ENCODE assay signal across 22 cellular contexts in the genomic region with DNA sequence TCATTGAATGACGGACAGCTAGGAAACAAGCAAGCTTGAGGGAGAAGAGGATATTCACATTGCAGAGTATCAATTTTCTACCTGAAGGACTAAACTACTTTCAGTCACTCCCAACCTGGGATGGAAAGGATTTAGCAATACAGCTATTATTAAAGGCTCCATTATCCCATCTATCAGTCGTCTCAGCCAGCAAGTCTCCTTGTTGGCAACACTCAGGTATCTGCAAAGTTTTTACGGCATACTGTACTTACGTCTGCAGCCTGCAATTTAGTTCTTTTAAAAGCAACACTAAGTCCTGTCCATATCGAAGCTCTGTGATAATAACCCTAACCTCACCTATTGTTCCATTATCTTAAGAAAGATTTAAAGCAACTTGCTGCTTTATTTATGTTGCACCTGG.
DNase-seq lines count a peak whose midpoint lies in the region; ATAC-seq, FAIRE-seq and TF ChIP-seq lines count a peak whose summit lies in the region.
"Had no signal": no experiment of that assay in that cellular context is flagged by ENCODE, and none has a peak within 500 bp of the region (broad histone marks: within the 10 kb centered on the region; RNA-seq: fewer than 3 reads in every experiment).

No MANE protein-coding gene starts in this region.

- H3K4me3 Mint-ChIP-seq in progenitor cell of endocrine pancreas (ENCODE audit: low read depth), result no peak overlapping the region
- no peak overlapping the region for H3K4me3 Mint-ChIP-seq in T-helper 17 cell
- H3K4me3 Mint-ChIP-seq: CD4-positive, CD25-positive, alpha-beta regulatory T cell; CD8-positive, alpha-beta memory T cell; H9 had no signal

- no peaks in the 10 kb centered on the region for H3K27me3 ChIP-seq in neural cell (ENCODE audit: insufficient read depth, low read depth, low read length)
- H3K27me3 ChIP-seq in pancreas, result no peaks in the 10 kb centered on the region
- H3K27me3 ChIP-seq: BE2C had no signal

- H3F3A ChIP-seq in neural cell (ENCODE audit: insufficient read depth, low read length, poor library complexity, severe bottlenecking), result no peaks in the 10 kb centered on the region

- peaks cover 11 to 18% (median 13%) of the 10 kb centered on the region in 3 donors for H3K4me1 ChIP-seq in pancreas

- H3K4me2 ChIP-seq in neural cell (ENCODE audit: low read length), result peak overlapping the region; percentile 28

- H3K4me3 ChIP-seq in neural cell (ENCODE audit: low read length) (peak overlapping the region; percentile 2), pancreas (no peak overlapping the region)
- H3K4me3 ChIP-seq: GM12878 had no signal

- no peak overlapping the region for H3K9ac ChIP-seq in neural cell (ENCODE audit: low read length)

- H3K36me3 ChIP-seq in neural cell (ENCODE audit: insufficient read depth, low read length), result no peaks in the 10 kb centered on the region
- H3K36me3 ChIP-seq in pancreas, result peaks cover 0 to 7% (median 0%) of the 10 kb centered on the region in 3 donors
- H3K36me3 ChIP-seq: BE2C had no signal

- ATAC-seq in T-helper 17 cell (no peak), pancreas (no peak)

- DNase-seq in HTR-8/SVneo (ENCODE audit: insufficient read length, low spot score) (no peak), progenitor cell of endocrine pancreas (ENCODE audit: low spot score, unreplicated experiment) (no peak), T-helper 17 cell (no peak), hepatic stellate cell (ENCODE audit: low spot score) (no peak), pancreas (no peak)
- DNase-seq: ACHN; BE2C; C1 segment of cervical spinal cord; CD4-positive, CD25-positive, alpha-beta regulatory T cell; CD8-positive, alpha-beta memory T cell; COR-L47; DMS 273 treated with DMSO at 0.1 percent for 48 hours; DMS53; DND-41; EL; H9; IMR-90 had no signal

- TF ChIP-seq CTCF in VCaP (conservative IDR thresholded peaks at IDR 0.05), result no peak
- TF ChIP-seq CTCF in neural cell (IDR thresholded peaks at IDR 0.05; ENCODE audit: poor library complexity, severe bottlenecking), result no peak
- no peak for TF ChIP-seq CTCF in progenitor cell of endocrine pancreas (IDR thresholded peaks at IDR 0.05; ENCODE audit: unreplicated experiment)
- no peak for TF ChIP-seq CTCF in pancreas (IDR thresholded peaks at IDR 0.05)

- TF ChIP-seq RAD21 in neural cell (conservative IDR thresholded peaks at IDR 0.05), result no peak

- no peaks in the 10 kb centered on the region for H3K27me3 Mint-ChIP-seq in progenitor cell of endocrine pancreas
- H3K27me3 Mint-ChIP-seq in T-helper 17 cell, result no peaks in the 10 kb centered on the region
- H3K27me3 Mint-ChIP-seq: CD4-positive, CD25-positive, alpha-beta regulatory T cell; CD8-positive, alpha-beta memory T cell had no signal

- H3K4me1 Mint-ChIP-seq in progenitor cell of endocrine pancreas (ENCODE audit: low read depth) (peaks cover 44% of the 10 kb centered on the region), T-helper 17 cell (peaks cover 10% of the 10 kb centered on the region)

- H3K79me2 ChIP-seq in neural cell (replicated peaks; ENCODE audit: insufficient read depth, low read length), result no peaks in the 10 kb centered on the region

- 80 to 91% methylated on average over 5 of the region's 5 CpGs for WGBS in pancreas, 2 donors

- H4K20me1 ChIP-seq in neural cell (ENCODE audit: insufficient read depth), result no peaks in the 10 kb centered on the region

- H3K9me3 Mint-ChIP-seq in progenitor cell of endocrine pancreas (ENCODE audit: low read depth), result no peaks in the 10 kb centered on the region
- H3K9me3 Mint-ChIP-seq: H9 had no signal

- intact Hi-C loops in pancreas (cut with DNase I), result no loop called here

- H3K27ac ChIP-seq in VCaP (peak overlapping the region; percentile 25), neural cell (ENCODE audit: low read length) (peak overlapping the region; percentile 14), pancreas (no peak overlapping the region)
- H3K27ac ChIP-seq: HL-60 had no signal

- TF ChIP-seq EP300 in neural cell (conservative IDR thresholded peaks at IDR 0.05; ENCODE audit: poor library complexity, severe bottlenecking), result peak; percentile 48

- H2AFZ ChIP-seq in neural cell (ENCODE audit: low read depth, low read length), result no peak overlapping the region

- FAIRE-seq in HTR-8/SVneo (lab: Jason Lieb, UNC), result peak; percentile 38
- FAIRE-seq in pancreas (lab: Jason Lieb, UNC), result no peak
- FAIRE-seq: GM12878, H1 had no signal

- H3K27ac Mint-ChIP-seq in progenitor cell of endocrine pancreas (peak overlapping the region; percentile 22), T-helper 17 cell (no peak overlapping the region)
- H3K27ac Mint-ChIP-seq: CD8-positive, alpha-beta memory T cell; H9 had no signal

- H3K9me2 ChIP-seq in neural cell (ENCODE audit: insufficient read depth, low read length), result no peaks in the 10 kb centered on the region

- H3K9me3 ChIP-seq in neural cell (ENCODE audit: low read length) (no peaks in the 10 kb centered on the region), T-helper 17 cell (ENCODE audit: control insufficient read depth, low read length, poor library complexity, severe bottlenecking) (no peaks in the 10 kb centered on the region), pancreas (no peaks in the 10 kb centered on the region)
- H3K9me3 ChIP-seq: BE2C had no signal

- peaks cover 26% of the 10 kb centered on the region for H3K36me3 Mint-ChIP-seq in progenitor cell of endocrine pancreas (ENCODE audit: insufficient read depth)
- H3K36me3 Mint-ChIP-seq in T-helper 17 cell (ENCODE audit: low read depth), result peaks cover 3% of the 10 kb centered on the region
- H3K36me3 Mint-ChIP-seq: CD4-positive, CD25-positive, alpha-beta regulatory T cell; CD8-positive, alpha-beta memory T cell had no signal

TF ChIP-seq in neural cell, 6 proteins besides CTCF, POLR2A, EP300 and RAD21:
- TF ChIP-seq MXI1 (conservative IDR thresholded peaks at IDR 0.05; ENCODE audit: poor library complexity, severe bottlenecking) (no peak), POLR2AphosphoS5 (IDR thresholded peaks at IDR 0.05) (peak; percentile 67)

Comparison
In these comparisons a context has a peak if more than half of its experiments do, and no peak if none do; other contexts are left out.
1. H3K27ac ChIP-seq: peak in VCaP (single experiment) and neural cell (single experiment); none in pancreas (0 of 4).